1 cellular context compared by ENCODE assay signal in the genomic region with DNA sequence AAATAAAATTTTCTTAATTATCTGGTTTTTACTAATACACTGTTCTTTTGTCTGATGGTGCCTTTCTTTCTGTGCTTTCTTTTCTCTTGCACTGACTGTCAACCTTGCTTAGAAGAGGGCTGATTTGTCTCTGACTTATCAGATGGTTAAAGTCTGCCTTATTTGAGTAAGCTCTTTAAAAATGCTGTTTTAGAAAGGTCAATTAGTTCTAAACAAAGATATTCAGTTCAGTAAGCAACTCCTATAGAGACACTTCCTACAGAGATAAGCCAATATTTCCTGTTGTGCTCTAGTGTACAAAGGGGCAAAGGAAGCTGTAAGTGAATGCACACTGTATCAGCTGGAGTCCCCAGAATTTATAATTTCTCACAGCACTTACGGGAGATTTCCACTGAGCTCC.
TF ChIP-seq lines count a peak whose summit lies in the region.

No MANE protein-coding gene starts in this region.

TF ChIP-seq in HepG2, 621 proteins besides CTCF, POLR2A, EP300 and RAD21 (continued from another document):
- TF ChIP-seq HOXA3 (CRISPR knock-in tag; IDR thresholded peaks at IDR 0.05), result no peak
- TF ChIP-seq, protein P1, sequence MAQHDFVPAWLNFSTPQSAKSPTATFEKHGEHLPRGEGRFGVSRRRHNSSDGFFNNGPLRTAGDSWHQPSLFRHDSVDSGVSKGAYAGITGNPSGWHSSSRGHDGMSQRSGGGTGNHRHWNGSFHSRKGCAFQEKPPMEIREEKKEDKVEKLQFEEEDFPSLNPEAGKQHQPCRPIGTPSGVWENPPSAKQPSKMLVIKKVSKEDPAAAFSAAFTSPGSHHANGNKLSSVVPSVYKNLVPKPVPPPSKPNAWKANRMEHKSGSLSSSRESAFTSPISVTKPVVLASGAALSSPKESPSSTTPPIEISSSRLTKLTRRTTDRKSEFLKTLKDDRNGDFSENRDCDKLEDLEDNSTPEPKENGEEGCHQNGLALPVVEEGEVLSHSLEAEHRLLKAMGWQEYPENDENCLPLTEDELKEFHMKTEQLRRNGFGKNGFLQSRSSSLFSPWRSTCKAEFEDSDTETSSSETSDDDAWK (CRISPR knock-in tag; IDR thresholded peaks at IDR 0.05), result no peak
- TF ChIP-seq ZNF468 (CRISPR knock-in tag; IDR thresholded peaks at IDR 0.05), result no peak
- TF ChIP-seq SSRP1 (CRISPR knock-in tag; IDR thresholded peaks at IDR 0.05), result no peak
- TF ChIP-seq, protein P2, sequence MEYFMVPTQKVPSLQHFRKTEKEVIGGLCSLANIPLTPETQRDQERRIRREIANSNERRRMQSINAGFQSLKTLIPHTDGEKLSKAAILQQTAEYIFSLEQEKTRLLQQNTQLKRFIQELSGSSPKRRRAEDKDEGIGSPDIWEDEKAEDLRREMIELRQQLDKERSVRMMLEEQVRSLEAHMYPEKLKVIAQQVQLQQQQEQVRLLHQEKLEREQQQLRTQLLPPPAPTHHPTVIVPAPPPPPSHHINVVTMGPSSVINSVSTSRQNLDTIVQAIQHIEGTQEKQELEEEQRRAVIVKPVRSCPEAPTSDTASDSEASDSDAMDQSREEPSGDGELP (IDR thresholded peaks at IDR 0.05; ENCODE audit: borderline replicate concordance, low read depth), result peak; percentile 44; the same call in 1 of the 2 replicates
- no peak for TF ChIP-seq EHMT2 (IDR thresholded peaks at IDR 0.05; ENCODE audit: borderline replicate concordance, low read depth, low read length)
- TF ChIP-seq, protein P3, sequence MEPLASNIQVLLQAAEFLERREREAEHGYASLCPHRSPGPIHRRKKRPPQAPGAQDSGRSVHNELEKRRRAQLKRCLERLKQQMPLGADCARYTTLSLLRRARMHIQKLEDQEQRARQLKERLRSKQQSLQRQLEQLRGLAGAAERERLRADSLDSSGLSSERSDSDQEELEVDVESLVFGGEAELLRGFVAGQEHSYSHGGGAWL (CRISPR knock-in tag; IDR thresholded peaks at IDR 0.05), result no peak
- TF ChIP-seq TBX2 (CRISPR knock-in tag; IDR thresholded peaks at IDR 0.05; ENCODE audit: borderline replicate concordance), result no peak
- TF ChIP-seq ZNF572 (CRISPR knock-in tag; IDR thresholded peaks at IDR 0.05), result no peak
- TF ChIP-seq, protein P4, sequence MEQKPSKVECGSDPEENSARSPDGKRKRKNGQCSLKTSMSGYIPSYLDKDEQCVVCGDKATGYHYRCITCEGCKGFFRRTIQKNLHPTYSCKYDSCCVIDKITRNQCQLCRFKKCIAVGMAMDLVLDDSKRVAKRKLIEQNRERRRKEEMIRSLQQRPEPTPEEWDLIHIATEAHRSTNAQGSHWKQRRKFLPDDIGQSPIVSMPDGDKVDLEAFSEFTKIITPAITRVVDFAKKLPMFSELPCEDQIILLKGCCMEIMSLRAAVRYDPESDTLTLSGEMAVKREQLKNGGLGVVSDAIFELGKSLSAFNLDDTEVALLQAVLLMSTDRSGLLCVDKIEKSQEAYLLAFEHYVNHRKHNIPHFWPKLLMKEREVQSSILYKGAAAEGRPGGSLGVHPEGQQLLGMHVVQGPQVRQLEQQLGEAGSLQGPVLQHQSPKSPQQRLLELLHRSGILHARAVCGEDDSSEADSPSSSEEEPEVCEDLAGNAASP (CRISPR knock-in tag; IDR thresholded peaks at IDR 0.05; ENCODE audit: borderline replicate concordance), result no peak
- no peak for TF ChIP-seq SRSF9 (IDR thresholded peaks at IDR 0.05; ENCODE audit: borderline replicate concordance, insufficient read depth, low read depth, low read length, poor library complexity, severe bottlenecking)
- no peak for TF ChIP-seq JUNB (CRISPR knock-in tag; IDR thresholded peaks at IDR 0.05; ENCODE audit: borderline replicate concordance)
- TF ChIP-seq SP5 (CRISPR knock-in tag; IDR thresholded peaks at IDR 0.05; ENCODE audit: borderline replicate concordance, low read depth), result 0 out of 2 replicates have a peak, but pooled peaks have one; percentile 19
- TF ChIP-seq SMC3 (IDR thresholded peaks at IDR 0.05; ENCODE audit: low read length), result no peak
- no peak for TF ChIP-seq IKZF1 (IDR thresholded peaks at IDR 0.05)
- TF ChIP-seq, protein P5, sequence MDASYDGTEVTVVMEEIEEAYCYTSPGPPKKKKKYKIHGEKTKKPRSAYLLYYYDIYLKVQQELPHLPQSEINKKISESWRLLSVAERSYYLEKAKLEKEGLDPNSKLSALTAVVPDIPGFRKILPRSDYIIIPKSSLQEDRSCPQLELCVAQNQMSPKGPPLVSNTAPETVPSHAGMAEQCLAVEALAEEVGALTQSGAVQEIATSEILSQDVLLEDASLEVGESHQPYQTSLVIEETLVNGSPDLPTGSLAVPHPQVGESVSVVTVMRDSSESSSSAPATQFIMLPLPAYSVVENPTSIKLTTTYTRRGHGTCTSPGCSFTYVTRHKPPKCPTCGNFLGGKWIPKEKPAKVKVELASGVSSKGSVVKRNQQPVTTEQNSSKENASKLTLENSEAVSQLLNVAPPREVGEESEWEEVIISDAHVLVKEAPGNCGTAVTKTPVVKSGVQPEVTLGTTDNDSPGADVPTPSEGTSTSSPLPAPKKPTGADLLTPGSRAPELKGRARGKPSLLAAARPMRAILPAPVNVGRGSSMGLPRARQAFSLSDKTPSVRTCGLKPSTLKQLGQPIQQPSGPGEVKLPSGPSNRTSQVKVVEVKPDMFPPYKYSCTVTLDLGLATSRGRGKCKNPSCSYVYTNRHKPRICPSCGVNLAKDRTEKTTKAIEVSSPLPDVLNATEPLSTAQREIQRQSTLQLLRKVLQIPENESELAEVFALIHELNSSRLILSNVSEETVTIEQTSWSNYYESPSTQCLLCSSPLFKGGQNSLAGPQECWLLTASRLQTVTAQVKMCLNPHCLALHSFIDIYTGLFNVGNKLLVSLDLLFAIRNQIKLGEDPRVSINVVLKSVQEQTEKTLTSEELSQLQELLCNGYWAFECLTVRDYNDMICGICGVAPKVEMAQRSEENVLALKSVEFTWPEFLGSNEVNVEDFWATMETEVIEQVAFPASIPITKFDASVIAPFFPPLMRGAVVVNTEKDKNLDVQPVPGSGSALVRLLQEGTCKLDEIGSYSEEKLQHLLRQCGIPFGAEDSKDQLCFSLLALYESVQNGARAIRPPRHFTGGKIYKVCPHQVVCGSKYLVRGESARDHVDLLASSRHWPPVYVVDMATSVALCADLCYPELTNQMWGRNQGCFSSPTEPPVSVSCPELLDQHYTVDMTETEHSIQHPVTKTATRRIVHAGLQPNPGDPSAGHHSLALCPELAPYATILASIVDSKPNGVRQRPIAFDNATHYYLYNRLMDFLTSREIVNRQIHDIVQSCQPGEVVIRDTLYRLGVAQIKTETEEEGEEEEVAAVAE (CRISPR knock-in tag; IDR thresholded peaks at IDR 0.05; ENCODE audit: borderline replicate concordance), result no peak
- no peak for TF ChIP-seq ATRX (CRISPR knock-in tag; IDR thresholded peaks at IDR 0.05; ENCODE audit: borderline replicate concordance)
- no peak for TF ChIP-seq ZNF788 (CRISPR knock-in tag; IDR thresholded peaks at IDR 0.05; ENCODE audit: borderline replicate concordance)
- TF ChIP-seq PHF20 (CRISPR knock-in tag; IDR thresholded peaks at IDR 0.05), result no peak
- TF ChIP-seq KDM4B (CRISPR knock-in tag; IDR thresholded peaks at IDR 0.05), result no peak
- no peak for TF ChIP-seq ZFP90 (CRISPR knock-in tag; IDR thresholded peaks at IDR 0.05; ENCODE audit: borderline replicate concordance)
- TF ChIP-seq, protein P6, sequence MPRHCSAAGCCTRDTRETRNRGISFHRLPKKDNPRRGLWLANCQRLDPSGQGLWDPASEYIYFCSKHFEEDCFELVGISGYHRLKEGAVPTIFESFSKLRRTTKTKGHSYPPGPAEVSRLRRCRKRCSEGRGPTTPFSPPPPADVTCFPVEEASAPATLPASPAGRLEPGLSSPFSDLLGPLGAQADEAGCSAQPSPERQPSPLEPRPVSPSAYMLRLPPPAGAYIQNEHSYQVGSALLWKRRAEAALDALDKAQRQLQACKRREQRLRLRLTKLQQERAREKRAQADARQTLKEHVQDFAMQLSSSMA (CRISPR knock-in tag; IDR thresholded peaks at IDR 0.05), result no peak
- no peak for TF ChIP-seq ARNTL (CRISPR knock-in tag; IDR thresholded peaks at IDR 0.05)
- TF ChIP-seq, protein P7, sequence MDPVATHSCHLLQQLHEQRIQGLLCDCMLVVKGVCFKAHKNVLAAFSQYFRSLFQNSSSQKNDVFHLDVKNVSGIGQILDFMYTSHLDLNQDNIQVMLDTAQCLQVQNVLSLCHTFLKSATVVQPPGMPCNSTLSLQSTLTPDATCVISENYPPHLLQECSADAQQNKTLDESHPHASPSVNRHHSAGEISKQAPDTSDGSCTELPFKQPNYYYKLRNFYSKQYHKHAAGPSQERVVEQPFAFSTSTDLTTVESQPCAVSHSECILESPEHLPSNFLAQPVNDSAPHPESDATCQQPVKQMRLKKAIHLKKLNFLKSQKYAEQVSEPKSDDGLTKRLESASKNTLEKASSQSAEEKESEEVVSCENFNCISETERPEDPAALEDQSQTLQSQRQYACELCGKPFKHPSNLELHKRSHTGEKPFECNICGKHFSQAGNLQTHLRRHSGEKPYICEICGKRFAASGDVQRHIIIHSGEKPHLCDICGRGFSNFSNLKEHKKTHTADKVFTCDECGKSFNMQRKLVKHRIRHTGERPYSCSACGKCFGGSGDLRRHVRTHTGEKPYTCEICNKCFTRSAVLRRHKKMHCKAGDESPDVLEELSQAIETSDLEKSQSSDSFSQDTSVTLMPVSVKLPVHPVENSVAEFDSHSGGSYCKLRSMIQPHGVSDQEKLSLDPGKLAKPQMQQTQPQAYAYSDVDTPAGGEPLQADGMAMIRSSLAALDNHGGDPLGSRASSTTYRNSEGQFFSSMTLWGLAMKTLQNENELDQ (CRISPR knock-in tag; IDR thresholded peaks at IDR 0.05; ENCODE audit: borderline replicate concordance), result no peak
- TF ChIP-seq ZNF124 (CRISPR knock-in tag; IDR thresholded peaks at IDR 0.05), result no peak
- no peak for TF ChIP-seq ZFP62 (CRISPR knock-in tag; IDR thresholded peaks at IDR 0.05)
- no peak for TF ChIP-seq ZNF737 (CRISPR knock-in tag; IDR thresholded peaks at IDR 0.05; ENCODE audit: borderline replicate concordance)
- no peak for TF ChIP-seq SCMH1 (CRISPR knock-in tag; IDR thresholded peaks at IDR 0.05; ENCODE audit: borderline replicate concordance)
- TF ChIP-seq ZNF850 (CRISPR knock-in tag; conservative IDR thresholded peaks at IDR 0.05), result no peak
- no peak for TF ChIP-seq ZNF10 (CRISPR knock-in tag; IDR thresholded peaks at IDR 0.05; ENCODE audit: borderline replicate concordance, low read depth)
- TF ChIP-seq RFXANK (CRISPR knock-in tag; IDR thresholded peaks at IDR 0.05), result no peak
- TF ChIP-seq MIER2 (CRISPR knock-in tag; IDR thresholded peaks at IDR 0.05), result no peak
- peak; percentile 56; the same call in 1 of the 2 replicates for TF ChIP-seq MIXL1 (CRISPR knock-in tag; IDR thresholded peaks at IDR 0.05)
- TF ChIP-seq MXI1 (IDR thresholded peaks at IDR 0.05; ENCODE audit: borderline replicate concordance, low read depth, low read length), result no peak
- TF ChIP-seq, protein P8, sequence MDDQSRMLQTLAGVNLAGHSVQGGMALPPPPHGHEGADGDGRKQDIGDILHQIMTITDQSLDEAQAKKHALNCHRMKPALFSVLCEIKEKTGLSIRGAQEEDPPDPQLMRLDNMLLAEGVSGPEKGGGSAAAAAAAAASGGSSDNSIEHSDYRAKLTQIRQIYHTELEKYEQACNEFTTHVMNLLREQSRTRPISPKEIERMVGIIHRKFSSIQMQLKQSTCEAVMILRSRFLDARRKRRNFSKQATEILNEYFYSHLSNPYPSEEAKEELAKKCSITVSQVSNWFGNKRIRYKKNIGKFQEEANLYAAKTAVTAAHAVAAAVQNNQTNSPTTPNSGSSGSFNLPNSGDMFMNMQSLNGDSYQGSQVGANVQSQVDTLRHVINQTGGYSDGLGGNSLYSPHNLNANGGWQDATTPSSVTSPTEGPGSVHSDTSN (CRISPR knock-in tag; IDR thresholded peaks at IDR 0.05; ENCODE audit: borderline replicate concordance), result no peak
- no peak for TF ChIP-seq ZNF652 (CRISPR knock-in tag; IDR thresholded peaks at IDR 0.05; ENCODE audit: borderline replicate concordance, low read depth)
